ENCODE assay signal across 8 cellular contexts in the genomic region with DNA sequence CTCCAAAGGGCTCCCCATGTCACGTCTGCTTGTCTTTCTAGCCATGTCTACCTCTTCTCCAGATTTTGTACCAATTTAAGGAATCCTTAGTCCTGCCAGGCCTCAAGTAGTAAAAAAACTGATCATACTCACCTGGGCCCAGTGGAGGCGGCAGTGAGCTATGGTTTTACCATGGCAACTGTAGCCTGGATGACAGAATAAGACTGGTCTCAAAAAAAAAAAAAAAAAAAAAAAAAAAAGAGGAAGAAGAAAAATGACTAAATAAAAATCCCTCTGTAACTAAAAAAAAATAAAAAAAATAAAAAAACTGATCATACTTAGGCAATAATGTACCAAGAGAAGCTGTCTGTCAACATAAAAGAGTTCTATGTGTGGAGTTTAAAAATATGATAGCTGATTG.
DNase-seq lines count a peak whose midpoint lies in the region; ATAC-seq and TF ChIP-seq lines count a peak whose summit lies in the region.

No MANE protein-coding gene starts in this region.

- H3K4me1 ChIP-seq in lung (ENCODE audit: control insufficient read depth in 2 of 2, insufficient read depth in 2 of 2, low read length in 2 of 2): no peaks in the 10 kb centered on the region

- no peaks in the 10 kb centered on the region for H3K9me3 ChIP-seq in lung (ENCODE audit: control insufficient read depth in 2 of 2, insufficient read depth in 1 of 2, low read length in 1 of 2)

- H3K4me3 ChIP-seq in lung: no peak overlapping the region

- peak; percentile 2 for DNase-seq in EL
- DNase-seq in lung (ENCODE audit: low spot score): no peak
- no peak for DNase-seq in COLO829 (ENCODE audit: low spot score)
- no peak for DNase-seq in kidney tubule cell (ENCODE audit: low spot score)
- no peak for DNase-seq in NCI-H774 (lab: John Stamatoyannopoulos, UW)

- no peak overlapping the region for H3K27ac ChIP-seq in lung (ENCODE audit: low read depth in 1 of 2, low read length in 1 of 2)

- no peak for TF ChIP-seq CTCF in lung (IDR thresholded peaks at IDR 0.05; ENCODE audit: control extremely low read depth, extremely low read depth)

- H3K36me3 ChIP-seq in lung (ENCODE audit: control insufficient read depth in 2 of 2, insufficient read depth in 2 of 2, low read length in 2 of 2): no peaks in the 10 kb centered on the region

- no peaks in the 10 kb centered on the region for H3K27me3 ChIP-seq in lung (ENCODE audit: control insufficient read depth, insufficient read depth)

- ATAC-seq in GM19395 (IDR thresholded peaks at IDR 0.05; ENCODE audit: unreplicated experiment) (peak; percentile 98), HG03139 (IDR thresholded peaks at IDR 0.05; ENCODE audit: unreplicated experiment) (peak; percentile 98), SK-N-SH treated with all-trans-retinoic acid at 6 μM for 48 hours (peak; percentile 72; the same call in 2 of the 3 replicates), lung (ENCODE audit: insufficient read depth, low FRiP score) (peak; percentile 34)

- 50% methylated on average over 2 of the region's 2 CpGs for WGBS in lung, 2 donors

TF ChIP-seq in SK-N-SH treated with all-trans-retinoic acid at 6 μM for 48 hours, 23 proteins besides CTCF, POLR2A, EP300 and RAD21:
- TF ChIP-seq, protein P1, sequence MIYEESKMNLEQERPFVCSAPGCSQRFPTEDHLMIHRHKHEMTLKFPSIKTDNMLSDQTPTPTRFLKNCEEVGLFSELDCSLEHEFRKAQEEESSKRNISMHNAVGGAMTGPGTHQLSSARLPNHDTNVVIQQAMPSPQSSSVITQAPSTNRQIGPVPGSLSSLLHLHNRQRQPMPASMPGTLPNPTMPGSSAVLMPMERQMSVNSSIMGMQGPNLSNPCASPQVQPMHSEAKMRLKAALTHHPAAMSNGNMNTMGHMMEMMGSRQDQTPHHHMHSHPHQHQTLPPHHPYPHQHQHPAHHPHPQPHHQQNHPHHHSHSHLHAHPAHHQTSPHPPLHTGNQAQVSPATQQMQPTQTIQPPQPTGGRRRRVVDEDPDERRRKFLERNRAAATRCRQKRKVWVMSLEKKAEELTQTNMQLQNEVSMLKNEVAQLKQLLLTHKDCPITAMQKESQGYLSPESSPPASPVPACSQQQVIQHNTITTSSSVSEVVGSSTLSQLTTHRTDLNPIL (CRISPR knock-in tag; IDR thresholded peaks at IDR 0.05; ENCODE audit: low read depth): no peak
- TF ChIP-seq ZNF8 (CRISPR knock-in tag; IDR thresholded peaks at IDR 0.05) (no peak), TOX (CRISPR knock-in tag; IDR thresholded peaks at IDR 0.05; ENCODE audit: borderline replicate concordance) (no peak), SNAI2 (CRISPR knock-in tag; IDR thresholded peaks at IDR 0.05) (no peak), ARNTL (CRISPR knock-in tag; IDR thresholded peaks at IDR 0.05; ENCODE audit: borderline replicate concordance, low read depth) (no peak), ZNF565 (CRISPR knock-in tag; conservative IDR thresholded peaks at IDR 0.05; ENCODE audit: low read depth) (no peak), ZNF70 (CRISPR knock-in tag; IDR thresholded peaks at IDR 0.05) (no peak), ZFP3 (CRISPR knock-in tag; IDR thresholded peaks at IDR 0.05) (no peak), ZFP30 (CRISPR knock-in tag; IDR thresholded peaks at IDR 0.05) (no peak), CSDC2 (CRISPR knock-in tag; IDR thresholded peaks at IDR 0.05) (no peak)
- TF ChIP-seq, protein P2, sequence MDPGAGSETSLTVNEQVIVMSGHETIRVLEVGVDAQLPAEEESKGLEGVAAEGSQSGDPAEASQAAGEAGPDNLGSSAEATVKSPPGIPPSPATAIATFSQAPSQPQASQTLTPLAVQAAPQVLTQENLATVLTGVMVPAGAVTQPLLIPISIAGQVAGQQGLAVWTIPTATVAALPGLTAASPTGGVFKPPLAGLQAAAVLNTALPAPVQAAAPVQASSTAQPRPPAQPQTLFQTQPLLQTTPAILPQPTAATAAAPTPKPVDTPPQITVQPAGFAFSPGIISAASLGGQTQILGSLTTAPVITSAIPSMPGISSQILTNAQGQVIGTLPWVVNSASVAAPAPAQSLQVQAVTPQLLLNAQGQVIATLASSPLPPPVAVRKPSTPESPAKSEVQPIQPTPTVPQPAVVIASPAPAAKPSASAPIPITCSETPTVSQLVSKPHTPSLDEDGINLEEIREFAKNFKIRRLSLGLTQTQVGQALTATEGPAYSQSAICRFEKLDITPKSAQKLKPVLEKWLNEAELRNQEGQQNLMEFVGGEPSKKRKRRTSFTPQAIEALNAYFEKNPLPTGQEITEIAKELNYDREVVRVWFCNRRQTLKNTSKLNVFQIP (CRISPR knock-in tag; IDR thresholded peaks at IDR 0.05; ENCODE audit: borderline replicate concordance, low read depth): no peak
- TF ChIP-seq, protein P3, sequence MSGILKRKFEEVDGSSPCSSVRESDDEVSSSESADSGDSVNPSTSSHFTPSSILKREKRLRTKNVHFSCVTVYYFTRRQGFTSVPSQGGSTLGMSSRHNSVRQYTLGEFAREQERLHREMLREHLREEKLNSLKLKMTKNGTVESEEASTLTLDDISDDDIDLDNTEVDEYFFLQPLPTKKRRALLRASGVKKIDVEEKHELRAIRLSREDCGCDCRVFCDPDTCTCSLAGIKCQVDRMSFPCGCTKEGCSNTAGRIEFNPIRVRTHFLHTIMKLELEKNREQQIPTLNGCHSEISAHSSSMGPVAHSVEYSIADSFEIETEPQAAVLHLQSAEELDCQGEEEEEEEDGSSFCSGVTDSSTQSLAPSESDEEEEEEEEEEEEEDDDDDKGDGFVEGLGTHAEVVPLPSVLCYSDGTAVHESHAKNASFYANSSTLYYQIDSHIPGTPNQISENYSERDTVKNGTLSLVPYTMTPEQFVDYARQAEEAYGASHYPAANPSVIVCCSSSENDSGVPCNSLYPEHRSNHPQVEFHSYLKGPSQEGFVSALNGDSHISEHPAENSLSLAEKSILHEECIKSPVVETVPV (CRISPR knock-in tag; IDR thresholded peaks at IDR 0.05): no peak
- TF ChIP-seq, protein P4, sequence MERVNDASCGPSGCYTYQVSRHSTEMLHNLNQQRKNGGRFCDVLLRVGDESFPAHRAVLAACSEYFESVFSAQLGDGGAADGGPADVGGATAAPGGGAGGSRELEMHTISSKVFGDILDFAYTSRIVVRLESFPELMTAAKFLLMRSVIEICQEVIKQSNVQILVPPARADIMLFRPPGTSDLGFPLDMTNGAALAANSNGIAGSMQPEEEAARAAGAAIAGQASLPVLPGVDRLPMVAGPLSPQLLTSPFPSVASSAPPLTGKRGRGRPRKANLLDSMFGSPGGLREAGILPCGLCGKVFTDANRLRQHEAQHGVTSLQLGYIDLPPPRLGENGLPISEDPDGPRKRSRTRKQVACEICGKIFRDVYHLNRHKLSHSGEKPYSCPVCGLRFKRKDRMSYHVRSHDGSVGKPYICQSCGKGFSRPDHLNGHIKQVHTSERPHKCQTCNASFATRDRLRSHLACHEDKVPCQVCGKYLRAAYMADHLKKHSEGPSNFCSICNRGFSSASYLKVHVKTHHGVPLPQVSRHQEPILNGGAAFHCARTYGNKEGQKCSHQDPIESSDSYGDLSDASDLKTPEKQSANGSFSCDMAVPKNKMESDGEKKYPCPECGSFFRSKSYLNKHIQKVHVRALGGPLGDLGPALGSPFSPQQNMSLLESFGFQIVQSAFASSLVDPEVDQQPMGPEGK (CRISPR knock-in tag; IDR thresholded peaks at IDR 0.05; ENCODE audit: borderline replicate concordance): no peak
TF ChIP-seq in SK-N-SH treated with all-trans-retinoic acid at 6 μM for 48 hours: peak in this region for 0.

Comparison
In these comparisons a context has a peak if more than half of its experiments do, and no peak if none do; other contexts are left out.
1. ATAC-seq: peak in every context shown above with its lines; median percentile 98 in GM19395; 98 in HG03139; 72 in SK-N-SH treated with all-trans-retinoic acid at 6 μM for 48 hours; 34 in lung.